ENCODE assay signal across 2 cellular contexts in genomic region chr10:128625926-128626325, GRCh38.
TF ChIP-seq lines count a peak whose summit lies in the region.

No MANE protein-coding gene starts in this region.

TF ChIP-seq in GM23338, 12 proteins besides CTCF, POLR2A, EP300 and RAD21:
- TF ChIP-seq STAT1 (IDR thresholded peaks at IDR 0.05; ENCODE audit: unreplicated experiment) (no peak), ZNF331 (CRISPR knock-in tag; IDR thresholded peaks at IDR 0.05; ENCODE audit: low read depth) (no peak)
TF ChIP-seq in GM23338: peak in this region for 0.

TF ChIP-seq in IMR-90, 13 proteins besides CTCF, POLR2A, EP300 and RAD21:
- no peak for TF ChIP-seq USF2 (IDR thresholded peaks at IDR 0.05; ENCODE audit: low read depth, low read length)
- no peak for TF ChIP-seq FOS (IDR thresholded peaks at IDR 0.05; ENCODE audit: low read depth, low read length)
- TF ChIP-seq CEBPB (IDR thresholded peaks at IDR 0.05; ENCODE audit: low read depth, low read length): no peak
- no peak for TF ChIP-seq MAZ (IDR thresholded peaks at IDR 0.05; ENCODE audit: borderline replicate concordance, low read depth, low read length)
- TF ChIP-seq, protein P1, sequence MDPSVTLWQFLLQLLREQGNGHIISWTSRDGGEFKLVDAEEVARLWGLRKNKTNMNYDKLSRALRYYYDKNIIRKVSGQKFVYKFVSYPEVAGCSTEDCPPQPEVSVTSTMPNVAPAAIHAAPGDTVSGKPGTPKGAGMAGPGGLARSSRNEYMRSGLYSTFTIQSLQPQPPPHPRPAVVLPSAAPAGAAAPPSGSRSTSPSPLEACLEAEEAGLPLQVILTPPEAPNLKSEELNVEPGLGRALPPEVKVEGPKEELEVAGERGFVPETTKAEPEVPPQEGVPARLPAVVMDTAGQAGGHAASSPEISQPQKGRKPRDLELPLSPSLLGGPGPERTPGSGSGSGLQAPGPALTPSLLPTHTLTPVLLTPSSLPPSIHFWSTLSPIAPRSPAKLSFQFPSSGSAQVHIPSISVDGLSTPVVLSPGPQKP (IDR thresholded peaks at IDR 0.05; ENCODE audit: borderline replicate concordance, low read depth, low read length): no peak
- TF ChIP-seq RCOR1 (IDR thresholded peaks at IDR 0.05; ENCODE audit: insufficient replicate concordance, low read length): no peak
- no peak for TF ChIP-seq RFX5 (IDR thresholded peaks at IDR 0.05; ENCODE audit: low read depth, low read length)
- TF ChIP-seq CHD1 (IDR thresholded peaks at IDR 0.05; ENCODE audit: low read depth, low read length): no peak
- no peak for TF ChIP-seq MXI1 (IDR thresholded peaks at IDR 0.05; ENCODE audit: borderline replicate concordance, low read depth, low read length)
- no peak for TF ChIP-seq NFE2L2 (IDR thresholded peaks at IDR 0.05; ENCODE audit: low read depth, low read length)
- no peak for TF ChIP-seq MAFK (IDR thresholded peaks at IDR 0.05; ENCODE audit: low read depth, low read length)
- no peak for TF ChIP-seq BHLHE40 (IDR thresholded peaks at IDR 0.05; ENCODE audit: low read depth, low read length)
- TF ChIP-seq SMC3 (IDR thresholded peaks at IDR 0.05; ENCODE audit: low read depth, low read length): no peak
